2 cellular contexts compared by ENCODE assay signal in the genomic region with DNA sequence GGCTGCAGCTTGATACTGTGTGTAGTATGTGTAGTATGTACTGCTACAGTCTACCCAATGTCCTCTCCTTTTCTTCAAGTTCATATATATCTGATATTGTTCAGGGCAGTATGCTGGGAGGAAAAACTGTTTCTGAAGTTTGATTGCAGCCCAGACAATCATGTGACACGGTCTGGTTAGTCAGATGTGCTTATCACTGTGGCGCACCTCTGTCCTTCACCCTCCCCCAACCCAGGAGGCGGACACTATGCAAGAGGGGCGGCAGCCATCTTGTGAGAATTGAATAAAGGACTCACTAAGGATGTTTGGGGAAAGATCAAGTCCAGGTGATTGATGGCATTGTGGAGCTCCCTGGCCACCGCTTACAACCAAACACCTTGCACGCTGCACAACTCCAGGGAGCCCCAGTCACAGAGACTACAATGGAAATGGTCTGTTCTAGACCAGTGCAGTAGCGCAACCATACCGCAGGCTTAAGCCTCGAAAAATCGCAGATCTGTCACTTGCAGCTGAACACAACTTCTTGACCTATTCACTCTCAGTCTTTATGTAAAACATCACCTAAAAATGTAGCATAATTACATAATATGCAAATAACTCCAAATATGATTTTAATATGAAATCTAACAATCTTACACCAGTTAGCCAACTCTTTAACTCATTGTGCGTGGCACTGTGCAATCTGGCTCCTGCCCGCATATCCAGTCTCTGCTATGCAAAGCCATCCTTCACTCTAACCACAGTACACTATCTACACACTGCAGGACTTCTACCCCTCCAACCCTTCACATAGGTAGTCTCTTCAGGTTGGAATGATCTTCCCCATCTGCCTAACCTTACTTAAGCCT.
TF ChIP-seq lines count a peak whose summit lies in the region.

No MANE protein-coding gene starts in this region.

TF ChIP-seq in HepG2, 621 proteins besides CTCF, POLR2A, EP300 and RAD21 (continued from another document):
- TF ChIP-seq, protein P1, sequence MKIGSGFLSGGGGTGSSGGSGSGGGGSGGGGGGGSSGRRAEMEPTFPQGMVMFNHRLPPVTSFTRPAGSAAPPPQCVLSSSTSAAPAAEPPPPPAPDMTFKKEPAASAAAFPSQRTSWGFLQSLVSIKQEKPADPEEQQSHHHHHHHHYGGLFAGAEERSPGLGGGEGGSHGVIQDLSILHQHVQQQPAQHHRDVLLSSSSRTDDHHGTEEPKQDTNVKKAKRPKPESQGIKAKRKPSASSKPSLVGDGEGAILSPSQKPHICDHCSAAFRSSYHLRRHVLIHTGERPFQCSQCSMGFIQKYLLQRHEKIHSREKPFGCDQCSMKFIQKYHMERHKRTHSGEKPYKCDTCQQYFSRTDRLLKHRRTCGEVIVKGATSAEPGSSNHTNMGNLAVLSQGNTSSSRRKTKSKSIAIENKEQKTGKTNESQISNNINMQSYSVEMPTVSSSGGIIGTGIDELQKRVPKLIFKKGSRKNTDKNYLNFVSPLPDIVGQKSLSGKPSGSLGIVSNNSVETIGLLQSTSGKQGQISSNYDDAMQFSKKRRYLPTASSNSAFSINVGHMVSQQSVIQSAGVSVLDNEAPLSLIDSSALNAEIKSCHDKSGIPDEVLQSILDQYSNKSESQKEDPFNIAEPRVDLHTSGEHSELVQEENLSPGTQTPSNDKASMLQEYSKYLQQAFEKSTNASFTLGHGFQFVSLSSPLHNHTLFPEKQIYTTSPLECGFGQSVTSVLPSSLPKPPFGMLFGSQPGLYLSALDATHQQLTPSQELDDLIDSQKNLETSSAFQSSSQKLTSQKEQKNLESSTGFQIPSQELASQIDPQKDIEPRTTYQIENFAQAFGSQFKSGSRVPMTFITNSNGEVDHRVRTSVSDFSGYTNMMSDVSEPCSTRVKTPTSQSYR (CRISPR knock-in tag; IDR thresholded peaks at IDR 0.05; ENCODE audit: borderline replicate concordance): peak; percentile 73; the same call in 1 of the 2 replicates
- no peak for TF ChIP-seq ZNF460 (CRISPR knock-in tag; IDR thresholded peaks at IDR 0.05; ENCODE audit: borderline replicate concordance)

TF ChIP-seq in SK-N-SH treated with all-trans-retinoic acid at 6 μM for 48 hours, 23 proteins besides CTCF, POLR2A, EP300 and RAD21 (continued from another document):
- TF ChIP-seq, protein P2, sequence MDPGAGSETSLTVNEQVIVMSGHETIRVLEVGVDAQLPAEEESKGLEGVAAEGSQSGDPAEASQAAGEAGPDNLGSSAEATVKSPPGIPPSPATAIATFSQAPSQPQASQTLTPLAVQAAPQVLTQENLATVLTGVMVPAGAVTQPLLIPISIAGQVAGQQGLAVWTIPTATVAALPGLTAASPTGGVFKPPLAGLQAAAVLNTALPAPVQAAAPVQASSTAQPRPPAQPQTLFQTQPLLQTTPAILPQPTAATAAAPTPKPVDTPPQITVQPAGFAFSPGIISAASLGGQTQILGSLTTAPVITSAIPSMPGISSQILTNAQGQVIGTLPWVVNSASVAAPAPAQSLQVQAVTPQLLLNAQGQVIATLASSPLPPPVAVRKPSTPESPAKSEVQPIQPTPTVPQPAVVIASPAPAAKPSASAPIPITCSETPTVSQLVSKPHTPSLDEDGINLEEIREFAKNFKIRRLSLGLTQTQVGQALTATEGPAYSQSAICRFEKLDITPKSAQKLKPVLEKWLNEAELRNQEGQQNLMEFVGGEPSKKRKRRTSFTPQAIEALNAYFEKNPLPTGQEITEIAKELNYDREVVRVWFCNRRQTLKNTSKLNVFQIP (CRISPR knock-in tag; IDR thresholded peaks at IDR 0.05; ENCODE audit: borderline replicate concordance, low read depth): no peak
- TF ChIP-seq ZNF565 (CRISPR knock-in tag; conservative IDR thresholded peaks at IDR 0.05; ENCODE audit: low read depth): no peak
- TF ChIP-seq, protein P3, sequence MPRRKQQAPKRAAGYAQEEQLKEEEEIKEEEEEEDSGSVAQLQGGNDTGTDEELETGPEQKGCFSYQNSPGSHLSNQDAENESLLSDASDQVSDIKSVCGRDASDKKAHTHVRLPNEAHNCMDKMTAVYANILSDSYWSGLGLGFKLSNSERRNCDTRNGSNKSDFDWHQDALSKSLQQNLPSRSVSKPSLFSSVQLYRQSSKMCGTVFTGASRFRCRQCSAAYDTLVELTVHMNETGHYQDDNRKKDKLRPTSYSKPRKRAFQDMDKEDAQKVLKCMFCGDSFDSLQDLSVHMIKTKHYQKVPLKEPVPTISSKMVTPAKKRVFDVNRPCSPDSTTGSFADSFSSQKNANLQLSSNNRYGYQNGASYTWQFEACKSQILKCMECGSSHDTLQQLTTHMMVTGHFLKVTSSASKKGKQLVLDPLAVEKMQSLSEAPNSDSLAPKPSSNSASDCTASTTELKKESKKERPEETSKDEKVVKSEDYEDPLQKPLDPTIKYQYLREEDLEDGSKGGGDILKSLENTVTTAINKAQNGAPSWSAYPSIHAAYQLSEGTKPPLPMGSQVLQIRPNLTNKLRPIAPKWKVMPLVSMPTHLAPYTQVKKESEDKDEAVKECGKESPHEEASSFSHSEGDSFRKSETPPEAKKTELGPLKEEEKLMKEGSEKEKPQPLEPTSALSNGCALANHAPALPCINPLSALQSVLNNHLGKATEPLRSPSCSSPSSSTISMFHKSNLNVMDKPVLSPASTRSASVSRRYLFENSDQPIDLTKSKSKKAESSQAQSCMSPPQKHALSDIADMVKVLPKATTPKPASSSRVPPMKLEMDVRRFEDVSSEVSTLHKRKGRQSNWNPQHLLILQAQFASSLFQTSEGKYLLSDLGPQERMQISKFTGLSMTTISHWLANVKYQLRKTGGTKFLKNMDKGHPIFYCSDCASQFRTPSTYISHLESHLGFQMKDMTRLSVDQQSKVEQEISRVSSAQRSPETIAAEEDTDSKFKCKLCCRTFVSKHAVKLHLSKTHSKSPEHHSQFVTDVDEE (CRISPR knock-in tag; IDR thresholded peaks at IDR 0.05): no peak
- no peak for TF ChIP-seq SNAI2 (CRISPR knock-in tag; IDR thresholded peaks at IDR 0.05)
- no peak for TF ChIP-seq OSR1 (CRISPR knock-in tag; IDR thresholded peaks at IDR 0.05)
- no peak for TF ChIP-seq ISL1 (CRISPR knock-in tag; IDR thresholded peaks at IDR 0.05)
- TF ChIP-seq BACH2 (CRISPR knock-in tag; IDR thresholded peaks at IDR 0.05; ENCODE audit: borderline replicate concordance): no peak
- no peak for TF ChIP-seq ZNF8 (CRISPR knock-in tag; IDR thresholded peaks at IDR 0.05)
- TF ChIP-seq ARNTL (CRISPR knock-in tag; IDR thresholded peaks at IDR 0.05; ENCODE audit: borderline replicate concordance, low read depth): no peak
- TF ChIP-seq, protein P4, sequence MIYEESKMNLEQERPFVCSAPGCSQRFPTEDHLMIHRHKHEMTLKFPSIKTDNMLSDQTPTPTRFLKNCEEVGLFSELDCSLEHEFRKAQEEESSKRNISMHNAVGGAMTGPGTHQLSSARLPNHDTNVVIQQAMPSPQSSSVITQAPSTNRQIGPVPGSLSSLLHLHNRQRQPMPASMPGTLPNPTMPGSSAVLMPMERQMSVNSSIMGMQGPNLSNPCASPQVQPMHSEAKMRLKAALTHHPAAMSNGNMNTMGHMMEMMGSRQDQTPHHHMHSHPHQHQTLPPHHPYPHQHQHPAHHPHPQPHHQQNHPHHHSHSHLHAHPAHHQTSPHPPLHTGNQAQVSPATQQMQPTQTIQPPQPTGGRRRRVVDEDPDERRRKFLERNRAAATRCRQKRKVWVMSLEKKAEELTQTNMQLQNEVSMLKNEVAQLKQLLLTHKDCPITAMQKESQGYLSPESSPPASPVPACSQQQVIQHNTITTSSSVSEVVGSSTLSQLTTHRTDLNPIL (CRISPR knock-in tag; IDR thresholded peaks at IDR 0.05; ENCODE audit: low read depth): no peak
- TF ChIP-seq CSDC2 (CRISPR knock-in tag; IDR thresholded peaks at IDR 0.05): no peak
